Comparison of ENCODE assay signal across 8 cellular contexts in the genomic region with DNA sequence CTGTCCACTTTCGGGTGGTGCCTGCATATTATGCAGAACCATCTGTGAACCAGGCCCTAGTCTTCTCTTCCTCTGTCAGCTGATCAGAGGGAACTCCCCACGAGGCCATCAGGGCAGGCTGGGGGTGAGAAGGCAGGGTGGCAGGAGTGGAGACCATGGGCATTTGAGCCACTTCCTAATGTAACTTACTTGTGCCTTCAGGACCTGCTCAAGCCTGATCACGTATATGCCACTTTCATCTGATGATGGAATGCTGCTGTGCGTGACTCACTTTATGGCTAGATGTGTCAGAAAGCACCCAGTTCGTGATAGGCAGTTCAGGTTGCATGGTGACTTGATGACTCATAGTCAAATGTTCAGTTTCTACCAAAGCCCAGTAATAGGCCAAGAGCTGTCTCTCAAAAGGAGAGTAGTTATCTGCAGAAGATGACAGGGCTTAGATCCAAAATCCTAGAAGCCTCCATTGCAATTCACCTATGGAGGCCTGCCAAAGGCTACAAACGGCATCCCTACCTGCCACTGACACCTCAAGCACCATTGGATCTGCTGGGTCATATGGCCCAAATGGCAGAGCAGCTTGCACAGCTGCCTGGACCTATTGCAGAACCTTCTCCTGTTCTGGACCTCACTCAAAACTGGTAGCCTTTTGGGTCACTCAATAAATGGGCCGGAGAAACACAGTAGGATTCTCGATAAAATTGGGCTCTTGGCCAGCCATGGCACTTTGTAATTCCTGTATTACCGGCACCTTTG.
DNase-seq lines count a peak whose midpoint lies in the region; ATAC-seq, FAIRE-seq and TF ChIP-seq lines count a peak whose summit lies in the region.
"Not testable (repeated sequence)": the region's sequence is repeated elsewhere in the genome, so short reads cannot be mapped to it uniquely, and the experiment has no call there.

No MANE protein-coding gene starts in this region.

- intact Hi-C loops in K562 (cut with micrococcal nuclease); head of caudate nucleus (cut with DNase I): not testable (repeated sequence)

- 36% methylated on average over 7 of the region's 9 CpGs for WGBS in SK-N-SH (ENCODE audit: low lambda C conversion rate)
- WGBS in K562 (ENCODE audit: insufficient coverage, low coverage, missing lambda C conversion rate), result 0% methylated on average over 8 of the region's 9 CpGs

- not testable (repeated sequence) for H3K4me3 ChIP-seq in GM06990 (replicated peaks; ENCODE audit: low read depth, low read length); MG63; SK-N-SH (ENCODE audit: low read depth in 2 of 2, low read length in 1 of 2); K562

- H3K79me2 ChIP-seq in SK-N-SH (ENCODE audit: insufficient read depth); K562 (ENCODE audit: control insufficient read depth, insufficient read depth, low read length): not testable (repeated sequence)

- in situ Hi-C loops in K562 (cut with MboI), result not testable (repeated sequence)

- not testable (repeated sequence) for H3K27me3 ChIP-seq in GM06990 (replicated peaks; ENCODE audit: control insufficient read depth, insufficient read depth, low read length); MG63; SK-N-SH (ENCODE audit: insufficient read depth); K562 (ENCODE audit: control insufficient read depth in 2 of 2, insufficient read depth in 2 of 2, low read length in 2 of 2)

- not testable (repeated sequence) for TF ChIP-seq RAD21 in SK-N-SH (IDR thresholded peaks at IDR 0.05; ENCODE audit: low read length); K562 (CRISPR knock-in tag; conservative IDR thresholded peaks at IDR 0.05 in 1 of 2, IDR thresholded peaks at IDR 0.05 in 1 of 2)

- H3K4me1 ChIP-seq in SK-N-SH (ENCODE audit: control insufficient read depth in 1 of 2, insufficient read depth in 2 of 2, low read depth in 1 of 2, low read length in 1 of 2); K562 (replicated peaks in 1 of 2; ENCODE audit: control insufficient read depth in 2 of 2, insufficient read depth in 2 of 2, low read length in 2 of 2): not testable (repeated sequence)

- not testable (repeated sequence) for TF ChIP-seq POLR2A in K562 (conservative IDR thresholded peaks at IDR 0.05)

- not testable (repeated sequence) for TF ChIP-seq CTCF in GM06990 (IDR thresholded peaks at IDR 0.05; ENCODE audit: insufficient read depth, low read length, poor library complexity, severe bottlenecking); SK-N-SH (IDR thresholded peaks at IDR 0.05); K562 (IDR thresholded peaks at IDR 0.05 in 2 of 3, conservative IDR thresholded peaks at IDR 0.05 in 1 of 3; ENCODE audit: insufficient read depth in 2 of 3, low read depth in 1 of 3, low read length in 3 of 3)

- not testable (repeated sequence) for H3K4me2 ChIP-seq in SK-N-SH; K562 (ENCODE audit: insufficient read depth, low read length)

- H2AFZ ChIP-seq in SK-N-SH (ENCODE audit: low read depth); K562 (ENCODE audit: low read depth, low read length): not testable (repeated sequence)

- TF ChIP-seq EP300 in SK-N-SH (IDR thresholded peaks at IDR 0.05; ENCODE audit: borderline replicate concordance in 1 of 2, low read depth in 1 of 2, low read length in 1 of 2); K562 (IDR thresholded peaks at IDR 0.05; ENCODE audit: low read length): not testable (repeated sequence)

- DNase-seq in GM06990 (ENCODE audit: extremely low read depth, insufficient read length) (peak; percentile 62), MG63 (peak; percentile 71), activated T-cell treated with anti-CD3 and anti-CD28 coated beads for 4 hours (peak; percentile 9), K562 (ENCODE audit: extremely low read depth in 1 of 4, low spot score in 3 of 4) (peak in 1 of 4 experiments; percentile 62), head of caudate nucleus (peak in 24 of 42 donors; percentile 4 to 77 (median 34)), ureter (ENCODE audit: low spot score) (peak; percentile 79)
- DNase-seq in SK-N-SH, result not testable (repeated sequence)
- peak; percentile 18 for DNase-seq in stimulated activated CD4-positive, alpha-beta T cell treated with anti-CD3 and anti-CD28 coated beads, Interleukin-12 subunit alpha, Interleukin-12 subunit beta, amount 100 ng/mL, for 4 hours

- H3K9me1 ChIP-seq in K562 (ENCODE audit: control insufficient read depth, insufficient read depth, low read length), result not testable (repeated sequence)

- POLR2A ChIA-PET in SK-N-SH (lab: Yijun Ruan, JAX); K562 (lab: Yijun Ruan, JAX): not testable (repeated sequence)

- H3K9me2 ChIP-seq in SK-N-SH, result not testable (repeated sequence)

- not testable (repeated sequence) for H4K20me1 ChIP-seq in SK-N-SH (ENCODE audit: insufficient read depth); K562 (replicated peaks; ENCODE audit: control insufficient read depth, insufficient read depth, low read length)

- H3F3A ChIP-seq in SK-N-SH (replicated peaks; ENCODE audit: insufficient read depth), result not testable (repeated sequence)

- not testable (repeated sequence) for H3K36me3 ChIP-seq in GM06990 (ENCODE audit: control insufficient read depth, insufficient read depth, low read length); MG63; SK-N-SH (replicated peaks in 1 of 2; ENCODE audit: control insufficient read depth in 1 of 2, insufficient read depth in 2 of 2, low read length in 1 of 2); K562 (ENCODE audit: control insufficient read depth, insufficient read depth, low read length)

- not testable (repeated sequence) for BruUV-seq in K562 (replicated peaks; lab: Mats Ljungman, UMichigan)

- not testable (repeated sequence) for ATAC-seq in K562

- H3K27ac ChIP-seq in SK-N-SH (ENCODE audit: low read depth in 2 of 2, low read length in 1 of 2); K562 (ENCODE audit: extremely low read depth, low read depth, low read length): not testable (repeated sequence)

- not testable (repeated sequence) for H3K9ac ChIP-seq in SK-N-SH; K562 (ENCODE audit: insufficient read depth in 1 of 2, low read depth in 2 of 2, low read length in 2 of 2)

- FAIRE-seq in K562 (lab: Jason Lieb, UNC), result peak; percentile 75

- CTCF ChIA-PET in SK-N-SH (lab: Yijun Ruan, JAX), result interaction anchor here (0.6 kb wide), 1 partner anchor 836 kb away, joined by 4 read pairs; no protein-coding TSS in a partner anchor
- CTCF ChIA-PET in K562 (lab: Yijun Ruan, JAX; ENCODE audit: low intra/inter-chr PET ratio), result not testable (repeated sequence)

- not testable (repeated sequence) for H3K9me3 ChIP-seq in MG63; SK-N-SH; K562 (replicated peaks; ENCODE audit: control insufficient read depth, insufficient read depth, low read depth, low read length)

TF ChIP-seq in SK-N-SH, 30 proteins besides CTCF, POLR2A, EP300 and RAD21:
- TF ChIP-seq FOSL2 (IDR thresholded peaks at IDR 0.05; ENCODE audit: borderline replicate concordance, low read depth), result peak; percentile 29; the same call in 1 of the 2 replicates
TF ChIP-seq in SK-N-SH: peak in this region for 1; not testable (repeated sequence) for 29.

TF ChIP-seq in K562, 482 proteins besides CTCF, POLR2A, EP300 and RAD21 (continues in another document):
- TF ChIP-seq LCOR (CRISPR knock-in tag; IDR thresholded peaks at IDR 0.05) (0 out of 2 replicates have a peak, but pooled peaks have one; percentile 25), ATF7 (IDR thresholded peaks at IDR 0.05) (peak; percentile 59; the same call in 1 of the 2 replicates), FOSL1 (tag; conservative IDR thresholded peaks at IDR 0.05) (peak; percentile 98), JUND (IDR thresholded peaks at IDR 0.05; ENCODE audit: borderline replicate concordance, low read depth, low read length) (peak; percentile 94), JUND (tag; IDR thresholded peaks at IDR 0.05; ENCODE audit: borderline replicate concordance, low read depth, low read length) (peak; percentile 91), SMARCA4 (IDR thresholded peaks at IDR 0.05) (peak; percentile 57; the same call in 1 of the 2 replicates), ATF1 (tag; IDR thresholded peaks at IDR 0.05) (peak; percentile 47), EHMT2 (IDR thresholded peaks at IDR 0.05) (peak; percentile 71), ARID1B (IDR thresholded peaks at IDR 0.05) (peak; percentile 59), SMARCE1 (IDR thresholded peaks at IDR 0.05) (peak; percentile 33; the same call in 1 of the 2 replicates)
- not testable (repeated sequence) for TF ChIP-seq ATF1 (CRISPR knock-in tag; IDR thresholded peaks at IDR 0.05)
- TF ChIP-seq, protein P1, sequence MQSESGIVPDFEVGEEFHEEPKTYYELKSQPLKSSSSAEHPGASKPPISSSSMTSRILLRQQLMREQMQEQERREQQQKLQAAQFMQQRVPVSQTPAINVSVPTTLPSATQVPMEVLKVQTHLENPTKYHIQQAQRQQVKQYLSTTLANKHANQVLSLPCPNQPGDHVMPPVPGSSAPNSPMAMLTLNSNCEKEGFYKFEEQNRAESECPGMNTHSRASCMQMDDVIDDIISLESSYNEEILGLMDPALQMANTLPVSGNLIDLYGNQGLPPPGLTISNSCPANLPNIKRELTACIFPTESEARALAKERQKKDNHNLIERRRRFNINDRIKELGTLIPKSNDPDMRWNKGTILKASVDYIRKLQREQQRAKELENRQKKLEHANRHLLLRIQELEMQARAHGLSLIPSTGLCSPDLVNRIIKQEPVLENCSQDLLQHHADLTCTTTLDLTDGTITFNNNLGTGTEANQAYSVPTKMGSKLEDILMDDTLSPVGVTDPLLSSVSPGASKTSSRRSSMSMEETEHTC (IDR thresholded peaks at IDR 0.05), result peak; percentile 46; the same call in 1 of the 2 replicates
- TF ChIP-seq, protein P2, sequence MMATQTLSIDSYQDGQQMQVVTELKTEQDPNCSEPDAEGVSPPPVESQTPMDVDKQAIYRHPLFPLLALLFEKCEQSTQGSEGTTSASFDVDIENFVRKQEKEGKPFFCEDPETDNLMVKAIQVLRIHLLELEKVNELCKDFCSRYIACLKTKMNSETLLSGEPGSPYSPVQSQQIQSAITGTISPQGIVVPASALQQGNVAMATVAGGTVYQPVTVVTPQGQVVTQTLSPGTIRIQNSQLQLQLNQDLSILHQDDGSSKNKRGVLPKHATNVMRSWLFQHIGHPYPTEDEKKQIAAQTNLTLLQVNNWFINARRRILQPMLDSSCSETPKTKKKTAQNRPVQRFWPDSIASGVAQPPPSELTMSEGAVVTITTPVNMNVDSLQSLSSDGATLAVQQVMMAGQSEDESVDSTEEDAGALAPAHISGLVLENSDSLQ (IDR thresholded peaks at IDR 0.05), result peak; percentile 92
